33 cellular contexts compared by ENCODE assay signal in genomic region chr10:74997163-74997562, GRCh38.
"Had no signal": no experiment of that assay in that cellular context is flagged by ENCODE, and none has a peak within 500 bp of the region (broad histone marks: within the 10 kb centered on the region; RNA-seq: fewer than 3 reads in every experiment).

No MANE protein-coding gene starts in this region.

- H3K4me1 Mint-ChIP-seq: central memory CD8-positive, alpha-beta T cell had no signal

- DNase-seq: activated B cell treated with CpG ODN at 0.5 μM for 24 hours; activated CD4-positive, alpha-beta memory T cell treated with anti-CD3 and anti-CD28 coated beads for 36 hours; activated CD4-positive, alpha-beta T cell treated with anti-CD3 and anti-CD28 coated beads for 48 hours; activated CD4-positive, alpha-beta T cell treated with anti-CD3 and anti-CD28 coated beads, Interleukin-2, amount 50 U/mL, for 1 hour; activated CD4-positive, alpha-beta T cell treated with anti-CD3 and anti-CD28 coated beads, Interleukin-2, amount 50 U/mL, for 4 hours; activated CD4-positive, CD25-positive, alpha-beta regulatory T cell treated with anti-CD3 and anti-CD28 coated beads, Interleukin-2, amount 50 U/mL, for 72 hours; activated CD8-positive, alpha-beta memory T cell treated with anti-CD3 and anti-CD28 coated beads, Interleukin-2, amount 50 U/mL, for 48 hours; activated CD8-positive, alpha-beta T cell treated with anti-CD3 and anti-CD28 coated beads for 36 hours; activated effector memory CD4-positive, alpha-beta T cell treated with Interleukin-2 at 50 U/mL for 16 hours; activated gamma-delta T cell; activated naive CD4-positive, alpha-beta T cell treated with anti-CD3 and anti-CD28 coated beads, Interleukin-2, amount 10 ng/mL, durations not matched to agents 7 days and 5 days; activated naive CD4-positive, alpha-beta T cell treated with Interleukin-2 at 50 U/mL for 16 hours; activated T-cell treated with anti-CD3 and anti-CD28 coated beads, Interleukin-2, amount 50 U/mL, for 24 hours; activated T-cell treated with anti-CD3 and anti-CD28 coated beads, Interleukin-2, amount 50 U/mL, for 48 hours; amygdala; anterior cingulate cortex; caudate nucleus; cerebellar nuclear complex; T-helper 1 cell; T-helper 2 cell; T-helper 9 cell had no signal

- H3K27me3 Mint-ChIP-seq: activated B cell treated with CpG ODN at 0.5 μM for 24 hours; activated CD4-positive, alpha-beta memory T cell treated with anti-CD3 and anti-CD28 coated beads for 36 hours; activated CD8-positive, alpha-beta T cell treated with anti-CD3 and anti-CD28 coated beads for 36 hours; activated naive CD4-positive, alpha-beta T cell treated with anti-CD3 and anti-CD28 coated beads, Interleukin-2, amount 10 ng/mL, durations not matched to agents 7 days and 5 days; activated naive CD4-positive, alpha-beta T cell treated with anti-CD3 and anti-CD28 coated beads, Interleukin-2, amount 50 U/mL, for 24 hours; activated naive CD8-positive, alpha-beta T cell; activated T-cell treated with anti-CD3 and anti-CD28 coated beads, Interleukin-2, amount 50 U/mL, for 24 hours; central memory CD8-positive, alpha-beta T cell had no signal

- FAIRE-seq: bronchial epithelial cell, TTC549 had no signal

- H3K27ac Mint-ChIP-seq: activated B cell treated with CpG ODN at 0.5 μM for 24 hours; activated CD4-positive, alpha-beta memory T cell treated with anti-CD3 and anti-CD28 coated beads for 36 hours; activated CD8-positive, alpha-beta T cell treated with anti-CD3 and anti-CD28 coated beads for 36 hours; activated naive CD4-positive, alpha-beta T cell treated with anti-CD3 and anti-CD28 coated beads, Interleukin-2, amount 10 ng/mL, durations not matched to agents 7 days and 5 days; activated naive CD4-positive, alpha-beta T cell treated with anti-CD3 and anti-CD28 coated beads, Interleukin-2, amount 50 U/mL, for 24 hours; activated naive CD8-positive, alpha-beta T cell; activated T-cell treated with anti-CD3 and anti-CD28 coated beads, Interleukin-2, amount 50 U/mL, for 24 hours; activated T-helper 2 cell treated with anti-CD3 and anti-CD28 coated beads, Interferon-gamma antibody, Interleukin-2, Interleukin-4, amounts not matched to agents 10 μg/mL and 5 μg/mL and 100 μg/mL, durations not matched to agents 14 hours and 24 hours and 36 hours; brain; T-helper 1 cell treated with Interleukin-12 subunit alpha and Interleukin-12 subunit beta and Interleukin-4 antibody, amounts not matched to agents 30 μg/mL and 1 μg/mL, for 36 hours; T-helper 2 cell treated with Interferon-gamma antibody and Interleukin-4, amounts not matched to agents 5 μg/mL and 100 μg/mL, for 36 hours had no signal

- H3K4me1 ChIP-seq: ascending aorta had no signal

- H3K4me3 ChIP-seq: ascending aorta, cardiac muscle cell had no signal

- H3K9me3 ChIP-seq: ascending aorta had no signal

- H3K27me3 ChIP-seq: ascending aorta, cardiac muscle cell had no signal

- ATAC-seq: activated CD8-positive, alpha-beta T cell treated with anti-CD3 and anti-CD28 coated beads for 36 hours had no signal

- H3K9me3 Mint-ChIP-seq: activated B cell treated with CpG ODN at 0.5 μM for 24 hours; activated CD4-positive, alpha-beta memory T cell treated with anti-CD3 and anti-CD28 coated beads for 36 hours; activated CD8-positive, alpha-beta T cell treated with anti-CD3 and anti-CD28 coated beads for 36 hours; activated naive CD4-positive, alpha-beta T cell treated with anti-CD3 and anti-CD28 coated beads, Interleukin-2, amount 10 ng/mL, durations not matched to agents 7 days and 5 days; activated naive CD4-positive, alpha-beta T cell treated with anti-CD3 and anti-CD28 coated beads, Interleukin-2, amount 50 U/mL, for 24 hours; activated T-cell treated with anti-CD3 and anti-CD28 coated beads, Interleukin-2, amount 50 U/mL, for 24 hours; activated T-helper 2 cell treated with anti-CD3 and anti-CD28 coated beads, Interferon-gamma antibody, Interleukin-2, Interleukin-4, amounts not matched to agents 10 μg/mL and 5 μg/mL and 100 μg/mL, durations not matched to agents 14 hours and 24 hours and 36 hours; central memory CD8-positive, alpha-beta T cell; T-helper 1 cell treated with Interleukin-12 subunit alpha and Interleukin-12 subunit beta and Interleukin-4 antibody, amounts not matched to agents 30 μg/mL and 1 μg/mL, for 36 hours; T-helper 2 cell treated with Interferon-gamma antibody and Interleukin-4, amounts not matched to agents 5 μg/mL and 100 μg/mL, for 36 hours had no signal

- H3K4me3 Mint-ChIP-seq: activated B cell treated with CpG ODN at 0.5 μM for 24 hours; activated CD4-positive, alpha-beta memory T cell treated with anti-CD3 and anti-CD28 coated beads for 36 hours; activated CD8-positive, alpha-beta T cell treated with anti-CD3 and anti-CD28 coated beads for 36 hours; activated naive CD4-positive, alpha-beta T cell treated with anti-CD3 and anti-CD28 coated beads, Interleukin-2, amount 10 ng/mL, durations not matched to agents 7 days and 5 days; activated naive CD4-positive, alpha-beta T cell treated with anti-CD3 and anti-CD28 coated beads, Interleukin-2, amount 50 U/mL, for 24 hours; activated naive CD8-positive, alpha-beta T cell; activated T-cell treated with anti-CD3 and anti-CD28 coated beads, Interleukin-2, amount 50 U/mL, for 24 hours; brain; central memory CD8-positive, alpha-beta T cell; T-helper 1 cell treated with Interleukin-12 subunit alpha and Interleukin-12 subunit beta and Interleukin-4 antibody, amounts not matched to agents 30 μg/mL and 1 μg/mL, for 36 hours; T-helper 2 cell treated with Interferon-gamma antibody and Interleukin-4, amounts not matched to agents 5 μg/mL and 100 μg/mL, for 36 hours had no signal

- H3K27ac ChIP-seq: ascending aorta, cardiac muscle cell, VCaP had no signal
